Comparison of ENCODE assay signal across 1 cellular context in the genomic region with DNA sequence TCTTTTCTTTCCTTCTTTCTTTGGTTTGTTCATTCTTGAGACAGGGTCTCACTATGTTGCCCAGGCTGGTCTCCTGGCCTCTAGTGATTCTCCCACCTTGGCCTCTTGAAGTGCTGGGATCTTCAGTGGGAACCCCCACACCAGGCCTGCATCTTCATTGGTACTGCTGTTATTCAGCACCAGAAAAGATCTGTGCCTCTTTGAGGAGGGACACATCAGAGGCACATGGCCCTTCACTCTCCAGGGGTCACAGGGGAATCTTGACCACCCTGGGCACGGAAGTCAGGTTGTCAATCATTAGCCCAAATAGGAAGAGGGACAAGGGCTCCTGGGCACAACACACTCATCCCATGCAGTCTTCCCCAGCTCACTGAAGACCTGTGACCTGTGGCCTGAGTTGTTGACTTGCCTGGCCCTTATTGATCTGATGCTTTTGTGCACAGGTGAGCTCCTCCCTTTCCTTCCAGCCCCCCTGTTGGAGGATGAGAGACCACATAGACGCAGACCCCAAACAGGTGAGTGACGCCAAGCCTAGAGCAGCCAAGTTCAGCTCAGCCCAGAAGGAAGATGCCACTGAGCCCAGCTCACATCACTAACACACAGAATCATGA.
TF ChIP-seq lines count a peak whose summit lies in the region.

No MANE protein-coding gene starts in this region.

TF ChIP-seq in HepG2, 621 proteins besides CTCF, POLR2A, EP300 and RAD21 (continued from another document):
- TF ChIP-seq USF2 (IDR thresholded peaks at IDR 0.05; ENCODE audit: low read depth, low read length) = no peak
- TF ChIP-seq USF2 (CRISPR knock-in tag; IDR thresholded peaks at IDR 0.05; ENCODE audit: borderline replicate concordance) = 0 out of 2 replicates have a peak, but pooled peaks have one; percentile 10
- no peak for TF ChIP-seq ZNF234 (CRISPR knock-in tag; conservative IDR thresholded peaks at IDR 0.05)
- peak; percentile 83 for TF ChIP-seq POGZ (CRISPR knock-in tag; IDR thresholded peaks at IDR 0.05)
- peak; percentile 55 for TF ChIP-seq ZNF501 (CRISPR knock-in tag; IDR thresholded peaks at IDR 0.05)
- TF ChIP-seq TBX2 (CRISPR knock-in tag; IDR thresholded peaks at IDR 0.05; ENCODE audit: borderline replicate concordance) = peak; percentile 56; the same call in 1 of the 2 replicates
- TF ChIP-seq RCOR2 (CRISPR knock-in tag; IDR thresholded peaks at IDR 0.05) = no peak
- peak; percentile 79 for TF ChIP-seq ARID5B (CRISPR knock-in tag; IDR thresholded peaks at IDR 0.05)
- TF ChIP-seq ZNF670 (CRISPR knock-in tag; IDR thresholded peaks at IDR 0.05; ENCODE audit: borderline replicate concordance) = peak; percentile 80; the same call in 1 of the 2 replicates
- no peak for TF ChIP-seq AFF4 (CRISPR knock-in tag; IDR thresholded peaks at IDR 0.05)
- 0 out of 2 replicates have a peak, but pooled peaks have one; percentile 23 for TF ChIP-seq SP4 (CRISPR knock-in tag; IDR thresholded peaks at IDR 0.05)
- peak; percentile 85; the same call in 1 of the 2 replicates for TF ChIP-seq ETV5 (CRISPR knock-in tag; IDR thresholded peaks at IDR 0.05; ENCODE audit: borderline replicate concordance)
- TF ChIP-seq, protein P1, sequence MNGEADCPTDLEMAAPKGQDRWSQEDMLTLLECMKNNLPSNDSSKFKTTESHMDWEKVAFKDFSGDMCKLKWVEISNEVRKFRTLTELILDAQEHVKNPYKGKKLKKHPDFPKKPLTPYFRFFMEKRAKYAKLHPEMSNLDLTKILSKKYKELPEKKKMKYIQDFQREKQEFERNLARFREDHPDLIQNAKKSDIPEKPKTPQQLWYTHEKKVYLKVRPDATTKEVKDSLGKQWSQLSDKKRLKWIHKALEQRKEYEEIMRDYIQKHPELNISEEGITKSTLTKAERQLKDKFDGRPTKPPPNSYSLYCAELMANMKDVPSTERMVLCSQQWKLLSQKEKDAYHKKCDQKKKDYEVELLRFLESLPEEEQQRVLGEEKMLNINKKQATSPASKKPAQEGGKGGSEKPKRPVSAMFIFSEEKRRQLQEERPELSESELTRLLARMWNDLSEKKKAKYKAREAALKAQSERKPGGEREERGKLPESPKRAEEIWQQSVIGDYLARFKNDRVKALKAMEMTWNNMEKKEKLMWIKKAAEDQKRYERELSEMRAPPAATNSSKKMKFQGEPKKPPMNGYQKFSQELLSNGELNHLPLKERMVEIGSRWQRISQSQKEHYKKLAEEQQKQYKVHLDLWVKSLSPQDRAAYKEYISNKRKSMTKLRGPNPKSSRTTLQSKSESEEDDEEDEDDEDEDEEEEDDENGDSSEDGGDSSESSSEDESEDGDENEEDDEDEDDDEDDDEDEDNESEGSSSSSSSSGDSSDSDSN (CRISPR knock-in tag; IDR thresholded peaks at IDR 0.05) = peak; percentile 46; the same call in 1 of the 2 replicates
- no peak for TF ChIP-seq PRDM15 (CRISPR knock-in tag; IDR thresholded peaks at IDR 0.05)
- TF ChIP-seq FOXP4 (CRISPR knock-in tag; IDR thresholded peaks at IDR 0.05) = peak; percentile 77
- TF ChIP-seq THAP9 (CRISPR knock-in tag; IDR thresholded peaks at IDR 0.05; ENCODE audit: borderline replicate concordance) = peak; percentile 52; the same call in 1 of the 2 replicates
- TF ChIP-seq NR2F2 (IDR thresholded peaks at IDR 0.05; ENCODE audit: borderline replicate concordance, low read depth) = peak; percentile 93
- no peak for TF ChIP-seq ZNF615 (CRISPR knock-in tag; IDR thresholded peaks at IDR 0.05; ENCODE audit: borderline replicate concordance)
- TF ChIP-seq KDM6A (CRISPR knock-in tag; IDR thresholded peaks at IDR 0.05; ENCODE audit: low read depth) = peak; percentile 47; the same call in 1 of the 2 replicates
